12 cellular contexts compared by ENCODE assay signal in the genomic region with DNA sequence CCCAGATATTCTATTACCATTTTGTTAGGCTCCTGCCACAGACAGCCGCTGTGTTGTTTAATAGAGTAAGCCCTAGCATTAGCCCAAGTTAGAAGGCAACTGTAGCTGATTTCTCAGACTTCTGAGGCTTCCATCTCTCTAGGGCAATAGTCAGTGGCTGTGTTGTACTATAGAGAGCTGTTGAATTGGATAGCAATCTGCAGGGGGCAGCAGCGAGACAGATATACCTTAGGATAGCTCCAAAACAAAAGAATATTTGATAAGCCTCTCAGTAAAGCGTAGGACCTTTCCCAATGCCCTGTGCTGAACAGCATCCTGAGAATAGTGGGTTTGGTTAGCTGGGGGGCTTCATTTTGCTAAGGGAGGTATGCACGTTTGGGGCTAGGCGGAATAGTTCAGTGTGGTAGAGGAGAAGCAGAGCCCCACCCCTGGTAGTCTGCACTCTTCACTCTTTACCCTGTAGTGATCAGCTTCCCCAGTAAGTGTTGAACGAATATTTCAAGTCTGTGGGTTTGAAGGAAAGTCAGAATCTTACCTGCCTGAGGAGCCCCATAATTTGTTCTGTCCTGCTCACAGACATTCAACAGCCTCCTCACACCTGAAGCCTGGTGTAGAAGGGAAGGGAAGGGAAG.
DNase-seq lines count a peak whose midpoint lies in the region; ATAC-seq, FAIRE-seq and TF ChIP-seq lines count a peak whose summit lies in the region.
"Had no signal": no experiment of that assay in that cellular context is flagged by ENCODE, and none has a peak within 500 bp of the region (broad histone marks: within the 10 kb centered on the region; RNA-seq: fewer than 3 reads in every experiment).

No MANE protein-coding gene starts in this region.

- no peaks in the 10 kb centered on the region for H4K20me1 ChIP-seq in PC-9 (ENCODE audit: insufficient read depth)

- H3K9me2 ChIP-seq in PC-9 (ENCODE audit: insufficient read depth): no peaks in the 10 kb centered on the region

- DNase-seq in A549 (ENCODE audit: low read depth in 1 of 2, low spot score in 1 of 2): peak in 1 of 2 experiments; percentile 33
- no peak for DNase-seq in PC-9
- DNase-seq in left ventricle myocardium inferior: peak; percentile 35
- DNase-seq in immature natural killer cell: no peak
- DNase-seq in natural killer cell: no peak
- DNase-seq in dorsolateral prefrontal cortex: no peak
- DNase-seq: activated B cell treated with CpG ODN at 0.5 μM for 24 hours, GF-D8 had no signal

- no peak for FAIRE-seq in A549 (lab: Jason Lieb, UNC)

- no peaks in the 10 kb centered on the region for H3K4me1 ChIP-seq in A549
- no peaks in the 10 kb centered on the region for H3K4me1 ChIP-seq in PC-9 (replicated peaks; ENCODE audit: insufficient read depth)
- no peaks in the 10 kb centered on the region for H3K4me1 ChIP-seq in left ventricle myocardium inferior

- no peaks in the 10 kb centered on the region for H3K79me2 ChIP-seq in PC-9 (ENCODE audit: low read depth)

- TF ChIP-seq POLR2A in A549 (IDR thresholded peaks at IDR 0.05; ENCODE audit: low read length): no peak

- no peak overlapping the region for H3K4me2 ChIP-seq in A549
- no peak overlapping the region for H3K4me2 ChIP-seq in PC-9

- H3K36me3 Mint-ChIP-seq in immature natural killer cell: no peaks in the 10 kb centered on the region
- no peaks in the 10 kb centered on the region for H3K36me3 Mint-ChIP-seq in natural killer cell

- TF ChIP-seq EP300 in A549 (IDR thresholded peaks at IDR 0.05): no peak

- no peaks in the 10 kb centered on the region for H3F3A ChIP-seq in PC-9 (ENCODE audit: insufficient read depth, low read depth)

- TF ChIP-seq RAD21 in A549 (conservative IDR thresholded peaks at IDR 0.05 in 1 of 2, IDR thresholded peaks at IDR 0.05 in 1 of 2): no peak

- no peaks in the 10 kb centered on the region for H3K27me3 ChIP-seq in PC-9 (ENCODE audit: insufficient read depth, low read depth)
- H3K27me3 ChIP-seq in left ventricle myocardium inferior (ENCODE audit: low read depth): peaks cover 12% of the 10 kb centered on the region
- H3K27me3 ChIP-seq in dorsolateral prefrontal cortex: peaks cover 0 to 77% (median 8%) of the 10 kb centered on the region in 45 donors

- no TSS peak for BruUV-seq in PC-9 (replicated peaks; lab: Mats Ljungman, UMichigan)

- CTCF ChIA-PET in A549 (lab: Yijun Ruan, JAX): interaction anchor here (0.9 to 1.6 kb wide), 6 partner anchors 10 to 37 kb away, joined by 3 to 6 read pairs (median 3); no protein-coding TSS in a partner anchor
- CTCF ChIA-PET in PC-9 (lab: Charles Lee): no interaction called here

- H3K9me3 ChIP-seq in A549: no peaks in the 10 kb centered on the region
- no peaks in the 10 kb centered on the region for H3K9me3 ChIP-seq in PC-9 (ENCODE audit: insufficient read depth, low read depth)
- H3K9me3 ChIP-seq in left ventricle myocardium inferior (replicated peaks): no peaks in the 10 kb centered on the region

- peak; percentile 72 to 76; a peak in 5 of 6 replicates for ATAC-seq in A549
- no peak for ATAC-seq in HG03432 (IDR thresholded peaks at IDR 0.05; ENCODE audit: unreplicated experiment)
- ATAC-seq in natural killer cell: no peak

- H3K4me3 ChIP-seq in A549: no peak overlapping the region
- H3K4me3 ChIP-seq in GM12875 (ENCODE audit: low read depth, low read length): no peak overlapping the region
- H3K4me3 ChIP-seq in PC-9: no peak overlapping the region
- H3K4me3 ChIP-seq in left ventricle myocardium inferior: no peak overlapping the region
- H3K4me3 ChIP-seq in dorsolateral prefrontal cortex: no peak overlapping the region
- H3K4me3 ChIP-seq: skin epidermis had no signal

- POLR2A ChIA-PET in A549 (lab: Yijun Ruan, JAX) (no interaction called here), PC-9 (lab: Charles Lee; ENCODE audit: unreplicated experiment) (interaction anchor here (0.6 kb wide), 1 partner anchor 432 kb away, joined by 9 read pairs; no protein-coding TSS in a partner anchor)

- H3K27me3 Mint-ChIP-seq in immature natural killer cell (ENCODE audit: low read depth in 3 of 3) (peaks cover 0 to 4% (median 1%) of the 10 kb centered on the region in 3 donors), natural killer cell (ENCODE audit: low read depth in 2 of 2) (peaks cover 4 to 14% of the 10 kb centered on the region in 2 donors)
- H3K27me3 Mint-ChIP-seq: activated B cell treated with CpG ODN at 0.5 μM for 24 hours had no signal

- no peak overlapping the region for H2AFZ ChIP-seq in PC-9

- no peak overlapping the region for H3K4me3 Mint-ChIP-seq in immature natural killer cell
- no peak overlapping the region for H3K4me3 Mint-ChIP-seq in natural killer cell
- H3K4me3 Mint-ChIP-seq: activated B cell treated with CpG ODN at 0.5 μM for 24 hours had no signal

- H3K4me1 Mint-ChIP-seq in immature natural killer cell (no peaks in the 10 kb centered on the region), natural killer cell (no peaks in the 10 kb centered on the region)
- H3K4me1 Mint-ChIP-seq: activated B cell treated with CpG ODN at 0.5 μM for 24 hours had no signal

- H3K36me3 ChIP-seq in PC-9 (ENCODE audit: low read depth): no peaks in the 10 kb centered on the region
- no peaks in the 10 kb centered on the region for H3K36me3 ChIP-seq in left ventricle myocardium inferior

- no peak overlapping the region for H3K27ac Mint-ChIP-seq in immature natural killer cell
- H3K27ac Mint-ChIP-seq in natural killer cell: no peak overlapping the region
- H3K27ac Mint-ChIP-seq: activated B cell treated with CpG ODN at 0.5 μM for 24 hours had no signal

- WGBS in A549 (ENCODE audit: missing lambda C conversion rate): 4% methylated on average over 6 of the region's 6 CpGs

- TF ChIP-seq CTCF in A549 (IDR thresholded peaks at IDR 0.05): no peak
- peak; percentile 38; the same call in 1 of the 2 replicates for TF ChIP-seq CTCF in GM12875 (IDR thresholded peaks at IDR 0.05; ENCODE audit: borderline replicate concordance, insufficient read depth, low read depth, low read length)
- peak; percentile 43 for TF ChIP-seq CTCF in PC-9 (conservative IDR thresholded peaks at IDR 0.05)
- TF ChIP-seq CTCF in left ventricle myocardium inferior (IDR thresholded peaks at IDR 0.05; ENCODE audit: borderline replicate concordance): peak; percentile 47
- no peak for TF ChIP-seq CTCF in natural killer cell (IDR thresholded peaks at IDR 0.05)
- no peak for TF ChIP-seq CTCF in dorsolateral prefrontal cortex (IDR thresholded peaks at IDR 0.05 in 54 of 56, conservative IDR thresholded peaks at IDR 0.05 in 2 of 56; ENCODE audit: low read depth in 1 of 56, partially characterized antibody in 56 of 56)

- H3K27ac ChIP-seq in A549 (no peak overlapping the region), PC-9 (no peak overlapping the region), left ventricle myocardium inferior (replicated peaks) (no peak overlapping the region), dorsolateral prefrontal cortex (no peak overlapping the region)
- H3K27ac ChIP-seq: epithelial cell of prostate, skin epidermis had no signal

- H3K9me3 Mint-ChIP-seq in immature natural killer cell (peaks cover 0 to 8% (median 0%) of the 10 kb centered on the region in 6 donors), natural killer cell (peaks cover 0 to 5% of the 10 kb centered on the region in 2 donors)
- H3K9me3 Mint-ChIP-seq: activated B cell treated with CpG ODN at 0.5 μM for 24 hours had no signal

- intact Hi-C loops in PC-9 (cut with micrococcal nuclease; ENCODE audit: unreplicated experiment): no loop called here
- intact Hi-C loops in left ventricle myocardium inferior (cut with micrococcal nuclease): no loop called here
- intact Hi-C loops in natural killer cell (cut with micrococcal nuclease): no loop called here
- intact Hi-C loops in dorsolateral prefrontal cortex (cut with DNase I): no loop called here

TF ChIP-seq in A549, 52 proteins besides CTCF, POLR2A, EP300 and RAD21:
- TF ChIP-seq KDM1A (IDR thresholded peaks at IDR 0.05; ENCODE audit: low read depth) (no peak), KDM5A (IDR thresholded peaks at IDR 0.05) (no peak), ZSCAN20 (CRISPR knock-in tag; IDR thresholded peaks at IDR 0.05) (no peak), MAFK (IDR thresholded peaks at IDR 0.05; ENCODE audit: partially characterized antibody) (no peak), EHMT2 (IDR thresholded peaks at IDR 0.05; ENCODE audit: low read depth) (no peak), PHF8 (IDR thresholded peaks at IDR 0.05; ENCODE audit: borderline replicate concordance, low read depth) (no peak), HDAC2 (IDR thresholded peaks at IDR 0.05) (no peak)
- TF ChIP-seq, protein P1, sequence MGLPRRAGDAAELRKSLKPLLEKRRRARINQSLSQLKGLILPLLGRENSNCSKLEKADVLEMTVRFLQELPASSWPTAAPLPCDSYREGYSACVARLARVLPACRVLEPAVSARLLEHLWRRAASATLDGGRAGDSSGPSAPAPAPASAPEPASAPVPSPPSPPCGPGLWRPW (IDR thresholded peaks at IDR 0.05): no peak
- TF ChIP-seq, protein P2, sequence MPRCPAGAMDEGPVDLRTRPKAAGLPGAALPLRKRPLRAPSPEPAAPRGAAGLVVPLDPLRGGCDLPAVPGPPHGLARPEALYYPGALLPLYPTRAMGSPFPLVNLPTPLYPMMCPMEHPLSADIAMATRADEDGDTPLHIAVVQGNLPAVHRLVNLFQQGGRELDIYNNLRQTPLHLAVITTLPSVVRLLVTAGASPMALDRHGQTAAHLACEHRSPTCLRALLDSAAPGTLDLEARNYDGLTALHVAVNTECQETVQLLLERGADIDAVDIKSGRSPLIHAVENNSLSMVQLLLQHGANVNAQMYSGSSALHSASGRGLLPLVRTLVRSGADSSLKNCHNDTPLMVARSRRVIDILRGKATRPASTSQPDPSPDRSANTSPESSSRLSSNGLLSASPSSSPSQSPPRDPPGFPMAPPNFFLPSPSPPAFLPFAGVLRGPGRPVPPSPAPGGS (IDR thresholded peaks at IDR 0.05): no peak
- TF ChIP-seq, protein P3, sequence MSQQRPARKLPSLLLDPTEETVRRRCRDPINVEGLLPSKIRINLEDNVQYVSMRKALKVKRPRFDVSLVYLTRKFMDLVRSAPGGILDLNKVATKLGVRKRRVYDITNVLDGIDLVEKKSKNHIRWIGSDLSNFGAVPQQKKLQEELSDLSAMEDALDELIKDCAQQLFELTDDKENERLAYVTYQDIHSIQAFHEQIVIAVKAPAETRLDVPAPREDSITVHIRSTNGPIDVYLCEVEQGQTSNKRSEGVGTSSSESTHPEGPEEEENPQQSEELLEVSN (IDR thresholded peaks at IDR 0.05; ENCODE audit: borderline replicate concordance, low read depth): no peak
- TF ChIP-seq, protein P4, sequence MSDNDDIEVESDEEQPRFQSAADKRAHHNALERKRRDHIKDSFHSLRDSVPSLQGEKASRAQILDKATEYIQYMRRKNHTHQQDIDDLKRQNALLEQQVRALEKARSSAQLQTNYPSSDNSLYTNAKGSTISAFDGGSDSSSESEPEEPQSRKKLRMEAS (IDR thresholded peaks at IDR 0.05): no peak

Comparison
In these comparisons a context has a peak if more than half of its experiments do, and no peak if none do; other contexts are left out.
1. ATAC-seq: peak in A549 (2 of 2); none in HG03432 (single experiment) and natural killer cell (0 of 3).
2. CTCF ChIP-seq: peak in GM12875 (single experiment), PC-9 (single experiment) and left ventricle myocardium inferior (single experiment); none in A549 (single experiment), natural killer cell (single experiment) and dorsolateral prefrontal cortex (0 of 56).